In genomic region chr6:157595768-157596167, GRCh38 we compare ENCODE assay signal across 13 cellular contexts.
"Had no signal": no experiment of that assay in that cellular context is flagged by ENCODE, and none has a peak within 500 bp of the region (broad histone marks: within the 10 kb centered on the region; RNA-seq: fewer than 3 reads in every experiment).

No MANE protein-coding gene starts in this region.

- H3K27me3 Mint-ChIP-seq: stimulated activated naive B cell treated with anti-CD40 and anti-IgM and Interleukin-4, amounts not matched to agents 10 μg/mL and 1 μg/mL and 100 μg/mL, for 72 hours; T-helper 17 cell had no signal

- H3K4me3 ChIP-seq: heart left ventricle, skin epidermis, transverse colon had no signal

- H3K36me3 ChIP-seq: transverse colon had no signal

- H3K36me3 Mint-ChIP-seq: brain had no signal

- H3K9me3 ChIP-seq: heart left ventricle, transverse colon had no signal

- H3K27me3 ChIP-seq: heart left ventricle, transverse colon had no signal

- H3K27ac Mint-ChIP-seq: nephron progenitor cell, T-helper 17 cell had no signal

- H3K27ac ChIP-seq: heart left ventricle, skin epidermis had no signal

- H3K4me3 Mint-ChIP-seq: brain; nephron progenitor cell; stimulated activated naive B cell treated with anti-CD40 and anti-IgM and Interleukin-4, amounts not matched to agents 10 μg/mL and 1 μg/mL and 100 μg/mL, for 72 hours; T-helper 17 cell had no signal

- DNase-seq: activated CD4-positive, alpha-beta T cell treated with anti-CD3 and anti-CD28 coated beads, Interleukin-2, amount 50 U/mL, for 48 hours; activated naive CD4-positive, alpha-beta T cell treated with anti-CD3 and anti-CD28 coated beads, Interleukin-2, amount 50 U/mL, for 16 hours; amniotic stem cell; nephron progenitor cell; retina; SHP77 treated with DMSO at 0.1 percent for 48 hours; stimulated activated naive B cell treated with anti-CD40 and anti-IgM and Interleukin-4, amounts not matched to agents 10 μg/mL and 1 μg/mL and 100 μg/mL, for 72 hours; substantia nigra; T-helper 17 cell; transverse colon had no signal
